ENCODE assay signal across 7 cellular contexts in genomic region chr3:28575748-28576589, GRCh38.
DNase-seq lines count a peak whose midpoint lies in the region; ATAC-seq and TF ChIP-seq lines count a peak whose summit lies in the region.

No MANE protein-coding gene starts in this region.

- H3F3A ChIP-seq in smooth muscle cell (ENCODE audit: low read depth): no peaks in the 10 kb centered on the region

- H4K20me1 ChIP-seq in smooth muscle cell (ENCODE audit: low read depth): no peaks in the 10 kb centered on the region

- H2AFZ ChIP-seq in smooth muscle cell (ENCODE audit: low read depth): peak overlapping the region; percentile 86

- H3K27me3 ChIP-seq in smooth muscle cell (ENCODE audit: low read depth): peaks cover 98% of the 10 kb centered on the region

- no peak for ATAC-seq in HG02870 (IDR thresholded peaks at IDR 0.05; ENCODE audit: unreplicated experiment)
- no peak for ATAC-seq in HG03045 (IDR thresholded peaks at IDR 0.05; ENCODE audit: unreplicated experiment)

- no peaks in the 10 kb centered on the region for H3K9me3 ChIP-seq in smooth muscle cell (replicated peaks; ENCODE audit: low read depth)

- under 1% methylated on average over 49 of the region's 75 CpGs for WGBS in smooth muscle cell (ENCODE audit: low lambda C conversion rate)

- H3K4me2 ChIP-seq in smooth muscle cell: peak overlapping the region; percentile 98

- no peak overlapping the region for H3K27ac ChIP-seq in smooth muscle cell (ENCODE audit: low read depth)

- H3K9ac ChIP-seq in smooth muscle cell (ENCODE audit: low read depth): no peak overlapping the region

- TF ChIP-seq CTCF in WI38 (IDR thresholded peaks at IDR 0.05; ENCODE audit: low read depth, low read length): no peak
- no peak for TF ChIP-seq CTCF in smooth muscle cell (IDR thresholded peaks at IDR 0.05; ENCODE audit: borderline replicate concordance, insufficient read depth, poor library complexity, severe bottlenecking)

- H3K79me2 ChIP-seq in smooth muscle cell (ENCODE audit: low read depth): no peaks in the 10 kb centered on the region

- 0 out of 2 replicates have a peak overlapping the region, but pooled peaks have one; percentile 16 for H3K4me3 ChIP-seq in WI38 (ENCODE audit: low read depth, low read length)
- peak overlapping the region; percentile 64 for H3K4me3 ChIP-seq in iPS-11a (ENCODE audit: low read depth, low read length)
- H3K4me3 ChIP-seq in smooth muscle cell: peak overlapping the region; percentile 64

- H3K4me1 ChIP-seq in smooth muscle cell (ENCODE audit: low read depth): peaks cover 13% of the 10 kb centered on the region

- no peaks in the 10 kb centered on the region for H3K36me3 ChIP-seq in smooth muscle cell (ENCODE audit: low read depth)

- peak; percentile 24 for DNase-seq in HK-2 (ENCODE audit: unreplicated experiment)
- peak; percentile 38 for DNase-seq in smooth muscle cell (lab: John Stamatoyannopoulos, UW; ENCODE audit: unreplicated experiment)
- no peak for DNase-seq in mesenteric fat pad (ENCODE audit: low spot score)
